1 cellular context compared by ENCODE assay signal in genomic region chr18:41955688-41956087, GRCh38.
TF ChIP-seq lines count a peak whose summit lies in the region.

No MANE protein-coding gene starts in this region.

TF ChIP-seq in A549, 52 proteins besides CTCF, POLR2A, EP300 and RAD21 (continued from another document):
- no peak for TF ChIP-seq FOSL2 (IDR thresholded peaks at IDR 0.05)
- no peak for TF ChIP-seq FOSL2 (CRISPR knock-in tag; IDR thresholded peaks at IDR 0.05)
- no peak for TF ChIP-seq NFE2L2 (conservative IDR thresholded peaks at IDR 0.05; ENCODE audit: low read length)
- TF ChIP-seq EHF (CRISPR knock-in tag; IDR thresholded peaks at IDR 0.05): no peak
